ENCODE assay signal across 1 cellular context in genomic region chr9:34379334-34380033, GRCh38.
TF ChIP-seq lines count a peak whose summit lies in the region.

No MANE protein-coding gene starts in this region.

TF ChIP-seq in HepG2, 621 proteins besides CTCF, POLR2A, EP300 and RAD21 (continued from another document and continues in another):
- TF ChIP-seq ZNF407 (CRISPR knock-in tag; IDR thresholded peaks at IDR 0.05; ENCODE audit: not compliant biosample characterization) (no peak), U2AF1 (optimal IDR thresholded peaks at IDR 0.05; ENCODE audit: low read depth, low read length) (no peak), SMAD1 (CRISPR knock-in tag; IDR thresholded peaks at IDR 0.05; ENCODE audit: borderline replicate concordance, low read depth) (no peak), ZNF34 (CRISPR knock-in tag; IDR thresholded peaks at IDR 0.05; ENCODE audit: borderline replicate concordance) (0 out of 2 replicates have a peak, but pooled peaks have one; percentile 38), ZNF280B (CRISPR knock-in tag; IDR thresholded peaks at IDR 0.05; ENCODE audit: borderline replicate concordance) (no peak), ZNF598 (CRISPR knock-in tag; IDR thresholded peaks at IDR 0.05; ENCODE audit: borderline replicate concordance) (no peak; the same call in 1 of the 2 replicates), HNF1B (CRISPR knock-in tag; IDR thresholded peaks at IDR 0.05) (peak; percentile 41; the same call in 1 of the 2 replicates), ZBTB7B (CRISPR knock-in tag; IDR thresholded peaks at IDR 0.05) (0 out of 2 replicates have a peak, but pooled peaks have one; percentile 2), ZHX2 (IDR thresholded peaks at IDR 0.05; ENCODE audit: low read depth) (no peak; the same call in 1 of the 2 replicates), ZHX2 (CRISPR knock-in tag; IDR thresholded peaks at IDR 0.05; ENCODE audit: borderline replicate concordance) (no peak), ZBTB20 (CRISPR knock-in tag; IDR thresholded peaks at IDR 0.05; ENCODE audit: borderline replicate concordance, low read depth) (peak; percentile 54; the same call in 1 of the 2 replicates), CREB3 (CRISPR knock-in tag; IDR thresholded peaks at IDR 0.05) (no peak), ZNF720 (CRISPR knock-in tag; IDR thresholded peaks at IDR 0.05) (no peak), JUND (CRISPR knock-in tag; IDR thresholded peaks at IDR 0.05) (no peak), ZNF788 (CRISPR knock-in tag; IDR thresholded peaks at IDR 0.05; ENCODE audit: borderline replicate concordance) (peak; percentile 39; the same call in 1 of the 2 replicates), ZNF646 (CRISPR knock-in tag; IDR thresholded peaks at IDR 0.05) (no peak), ELF1 (CRISPR knock-in tag; IDR thresholded peaks at IDR 0.05) (no peak), U2AF2 (IDR thresholded peaks at IDR 0.05; ENCODE audit: low read depth, low read length) (no peak)
